Comparison of ENCODE assay signal across 8 cellular contexts in the genomic region with DNA sequence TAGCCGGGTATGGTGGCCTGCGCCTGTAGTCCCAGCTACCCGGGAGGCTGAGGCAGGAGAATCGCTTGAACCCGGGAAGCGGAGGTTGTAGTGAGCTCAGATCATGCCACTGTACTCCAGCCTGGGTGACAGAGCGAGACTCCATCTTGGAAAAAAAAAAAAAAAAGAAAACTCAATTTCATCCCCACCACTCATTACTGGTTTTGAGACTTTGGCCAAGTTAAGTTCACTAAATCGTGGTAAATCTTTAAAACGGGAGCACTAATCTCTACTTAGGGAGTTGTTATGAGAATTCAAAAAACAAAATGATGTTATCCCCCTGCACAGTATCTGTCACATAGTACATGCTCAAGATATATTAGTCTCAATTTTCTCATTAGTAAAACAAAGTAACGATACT. TPM values are rescaled to one million over a fixed set of nuclear protein-coding genes. Genes with fewer than 3 reads are reported as not detected.
DNase-seq lines count a peak whose midpoint lies in the region; ATAC-seq and TF ChIP-seq lines count a peak whose summit lies in the region.
"Not testable (repeated sequence)": the region's sequence is repeated elsewhere in the genome, so short reads cannot be mapped to it uniquely, and the experiment has no call there.

No MANE protein-coding gene starts in this region.

- not testable (repeated sequence) for H2BK15ac ChIP-seq in IMR-90 (ENCODE audit: low read depth, low read length)

- not testable (repeated sequence) for H4K5ac ChIP-seq in IMR-90 (ENCODE audit: low read depth, low read length)

- H3K18ac ChIP-seq in IMR-90 (ENCODE audit: low read depth, low read length) = not testable (repeated sequence)

- not testable (repeated sequence) for ATAC-seq in CD4-positive, alpha-beta T cell (ENCODE audit: poor library complexity); IMR-90 (ENCODE audit: low read depth); T-helper 17 cell; activated naive CD8-positive, alpha-beta T cell treated with anti-CD3 and anti-CD28 coated beads, Interleukin-2, amount 10 ng/mL, durations not matched to agents 7 days and 5 days (ENCODE audit: low read depth)

- TF ChIP-seq EP300 in stomach (IDR thresholded peaks at IDR 0.05) = not testable (repeated sequence)

- not testable (repeated sequence) for TF ChIP-seq CTCF in CD4-positive, alpha-beta T cell (IDR thresholded peaks at IDR 0.05); IMR-90 (conservative IDR thresholded peaks at IDR 0.05; ENCODE audit: low read depth, low read length); nephron progenitor cell (IDR thresholded peaks at IDR 0.05); stomach (IDR thresholded peaks at IDR 0.05)

- intact Hi-C loops in CD4-positive, alpha-beta T cell (cut with DNase I, micrococcal nuclease) = loop anchor here (2.0 to 5.0 kb wide), 3 partner anchors 16 to 198 kb away; a partner anchor contains a TSS
- intact Hi-C loops in IMR-90 (cut with micrococcal nuclease); stomach (cut with DNase I; ENCODE audit: low total_unique reads): not testable (repeated sequence)

- not testable (repeated sequence) for H2AK9ac ChIP-seq in IMR-90 (replicated peaks; ENCODE audit: low read depth, low read length, poor library complexity)

- not testable (repeated sequence) for H3K27ac ChIP-seq in CD4-positive, alpha-beta T cell (ENCODE audit: low read depth, low read length); IMR-90 (ENCODE audit: insufficient read depth, low read length); stomach

- H4K91ac ChIP-seq in IMR-90 (ENCODE audit: insufficient read depth, low read depth, low read length) = not testable (repeated sequence)

- dilution Hi-C loops in IMR-90 (cut with HindIII; ENCODE audit: low sequenced_read_pairs, unreplicated experiment) = not testable (repeated sequence)

- TF ChIP-seq POLR2A in IMR-90 (IDR thresholded peaks at IDR 0.05; ENCODE audit: low read depth, low read length); stomach (IDR thresholded peaks at IDR 0.05): not testable (repeated sequence)

- peak overlapping the region; percentile 77; the same call in 1 of the 2 replicates for H3K4me2 ChIP-seq in IMR-90 (ENCODE audit: low read depth, low read length)

- H2BK20ac ChIP-seq in IMR-90 (ENCODE audit: low read depth, low read length) = not testable (repeated sequence)

- not testable (repeated sequence) for H3K9ac ChIP-seq in IMR-90 (ENCODE audit: low read depth, low read length); endocrine pancreas (ENCODE audit: control insufficient read depth, insufficient read depth, low read length)

- peaks cover 25% of the 10 kb centered on the region for H3K4me1 Mint-ChIP-seq in CD4-positive, alpha-beta T cell (ENCODE audit: low read depth)
- H3K4me1 Mint-ChIP-seq in T-helper 17 cell = peaks cover 17% of the 10 kb centered on the region
- peaks cover 18% of the 10 kb centered on the region for H3K4me1 Mint-ChIP-seq in activated naive CD8-positive, alpha-beta T cell treated with anti-CD3 and anti-CD28 coated beads, Interleukin-2, amount 10 ng/mL, durations not matched to agents 7 days and 5 days
- peaks cover 20% of the 10 kb centered on the region for H3K4me1 Mint-ChIP-seq in nephron progenitor cell

- H3K9me3 ChIP-seq in CD4-positive, alpha-beta T cell (ENCODE audit: control insufficient read depth, low read length); IMR-90 (ENCODE audit: control insufficient read depth, insufficient read depth, low read length); T-helper 17 cell (ENCODE audit: control insufficient read depth, low read length, poor library complexity, severe bottlenecking); endocrine pancreas (ENCODE audit: control insufficient read depth, low read length); iPS-18c (ENCODE audit: control insufficient read depth, insufficient read depth, low read length); stomach: not testable (repeated sequence)

- CTCF ChIA-PET in CD4-positive, alpha-beta T cell (lab: Charles Lee) = interaction anchor here (0.8 kb wide), 1 partner anchor 27 kb away, joined by 4 read pairs; a partner anchor contains a TSS
- CTCF ChIA-PET in IMR-90 (lab: Yijun Ruan, JAX) = not testable (repeated sequence)

- H3K79me1 ChIP-seq in IMR-90 (ENCODE audit: low read depth in 1 of 2, low read length in 2 of 2) = peaks cover 4 to 22% of the 10 kb centered on the region in 2 experiments; a peak in 3 of 4 replicates

- H3K4me3 ChIP-seq in IMR-90 (ENCODE audit: insufficient read depth, low read depth, low read length) = not testable (repeated sequence)
- H3K4me3 ChIP-seq in endocrine pancreas (ENCODE audit: control insufficient read depth, insufficient read depth, low read length) (peak overlapping the region; percentile 98), iPS-18c (ENCODE audit: insufficient read depth, low read depth, low read length) (peak overlapping the region; percentile 85), stomach (peak overlapping the region; percentile 62 to 91 (median 68))

- H2BK120ac ChIP-seq in IMR-90 (ENCODE audit: low read depth, low read length) = not testable (repeated sequence)

- H2BK5ac ChIP-seq in IMR-90 (ENCODE audit: low read depth, low read length, poor library complexity, severe bottlenecking) = not testable (repeated sequence)

- not testable (repeated sequence) for H4K20me1 ChIP-seq in IMR-90 (ENCODE audit: insufficient read depth, low read length)

- H3K23ac ChIP-seq in IMR-90 (ENCODE audit: low read depth, low read length) = not testable (repeated sequence)

- not testable (repeated sequence) for H4K8ac ChIP-seq in IMR-90 (ENCODE audit: low read depth in 2 of 2, low read length in 2 of 2)

- peaks cover 11% of the 10 kb centered on the region for H3K36me3 ChIP-seq in IMR-90 (ENCODE audit: control insufficient read depth, insufficient read depth, low read length)
- H3K36me3 ChIP-seq in endocrine pancreas (ENCODE audit: control insufficient read depth, insufficient read depth, low read length) = not testable (repeated sequence)
- peaks cover 30 to 39% (median 33%) of the 10 kb centered on the region in 4 donors for H3K36me3 ChIP-seq in stomach

- H3K56ac ChIP-seq in IMR-90 (ENCODE audit: extremely low read depth, insufficient read depth, low read length) = not testable (repeated sequence)

- H3K36me3 Mint-ChIP-seq in CD4-positive, alpha-beta T cell (ENCODE audit: low read depth) = peaks cover 46% of the 10 kb centered on the region
- not testable (repeated sequence) for H3K36me3 Mint-ChIP-seq in T-helper 17 cell (ENCODE audit: low read depth)
- H3K36me3 Mint-ChIP-seq in activated naive CD8-positive, alpha-beta T cell treated with anti-CD3 and anti-CD28 coated beads, Interleukin-2, amount 10 ng/mL, durations not matched to agents 7 days and 5 days = peaks cover 11% of the 10 kb centered on the region
- peaks cover 27% of the 10 kb centered on the region for H3K36me3 Mint-ChIP-seq in nephron progenitor cell (ENCODE audit: low read depth)

- POLR2A ChIA-PET in CD4-positive, alpha-beta T cell (lab: Charles Lee) = interaction anchor here (7.3 kb wide), 1 partner anchor 28 kb away, joined by 66 read pairs; a partner anchor contains a TSS
- POLR2A ChIA-PET in IMR-90 (lab: Charles Lee; ENCODE audit: unreplicated experiment) = not testable (repeated sequence)
- POLR2A ChIA-PET in activated naive CD8-positive, alpha-beta T cell treated with anti-CD3 and anti-CD28 coated beads, Interleukin-2, amount 10 ng/mL, durations not matched to agents 7 days and 5 days (lab: Charles Lee) = interaction anchor here (0.6 to 6.9 kb wide), 3 partner anchors 10 to 27 kb away, joined by 3 to 51 read pairs (median 5); a partner anchor contains a TSS

- not testable (repeated sequence) for H3K9me1 ChIP-seq in IMR-90 (ENCODE audit: insufficient read depth, low read length)

- peak overlapping the region; percentile 96 for H3K27ac Mint-ChIP-seq in CD4-positive, alpha-beta T cell
- peak overlapping the region; percentile 95 for H3K27ac Mint-ChIP-seq in T-helper 17 cell
- peak overlapping the region; percentile 91 for H3K27ac Mint-ChIP-seq in activated naive CD8-positive, alpha-beta T cell treated with anti-CD3 and anti-CD28 coated beads, Interleukin-2, amount 10 ng/mL, durations not matched to agents 7 days and 5 days
- not testable (repeated sequence) for H3K27ac Mint-ChIP-seq in nephron progenitor cell

- in situ Hi-C loops in IMR-90 (cut with MboI; ENCODE audit: low sequenced_read_pairs) = not testable (repeated sequence)

- peak overlapping the region; percentile 97 for H3K4me3 Mint-ChIP-seq in CD4-positive, alpha-beta T cell
- H3K4me3 Mint-ChIP-seq in T-helper 17 cell (peak overlapping the region; percentile 96), nephron progenitor cell (peak overlapping the region; percentile 99)
- peak overlapping the region; percentile 98 for H3K4me3 Mint-ChIP-seq in activated naive CD8-positive, alpha-beta T cell treated with anti-CD3 and anti-CD28 coated beads, Interleukin-2, amount 10 ng/mL, durations not matched to agents 7 days and 5 days

- not testable (repeated sequence) for BruUV-seq in IMR-90 (replicated peaks; lab: Mats Ljungman, UMichigan)

- WGBS in IMR-90 (ENCODE audit: extremely low coverage in 2 of 2, insufficient read length in 1 of 2), 2 experiments = no CpG with 5 or more reads among the region's 10 CpGs
- 66 to 79% (median 75%) methylated on average over 10 of the region's 10 CpGs for WGBS in stomach, 5 donors

- DNase-seq in CD4-positive, alpha-beta T cell; IMR-90; T-helper 17 cell; activated naive CD8-positive, alpha-beta T cell treated with anti-CD3 and anti-CD28 coated beads, Interleukin-2, amount 10 ng/mL, durations not matched to agents 7 days and 5 days; nephron progenitor cell; stomach: not testable (repeated sequence)

- H3K27me3 Mint-ChIP-seq in CD4-positive, alpha-beta T cell; T-helper 17 cell; activated naive CD8-positive, alpha-beta T cell treated with anti-CD3 and anti-CD28 coated beads, Interleukin-2, amount 10 ng/mL, durations not matched to agents 7 days and 5 days; nephron progenitor cell (ENCODE audit: low read depth, poor library complexity): not testable (repeated sequence)

- not testable (repeated sequence) for H3K4ac ChIP-seq in IMR-90 (ENCODE audit: low read depth, low read length)

- H3K9me3 Mint-ChIP-seq in CD4-positive, alpha-beta T cell; activated naive CD8-positive, alpha-beta T cell treated with anti-CD3 and anti-CD28 coated beads, Interleukin-2, amount 10 ng/mL, durations not matched to agents 7 days and 5 days; nephron progenitor cell: not testable (repeated sequence)

- not testable (repeated sequence) for TF ChIP-seq RAD21 in IMR-90 (IDR thresholded peaks at IDR 0.05; ENCODE audit: low read length)

- not testable (repeated sequence) for H3K27me3 ChIP-seq in CD4-positive, alpha-beta T cell (ENCODE audit: control insufficient read depth, insufficient read depth, low read length); IMR-90 (ENCODE audit: control insufficient read depth, insufficient read depth, low read length); endocrine pancreas (ENCODE audit: control insufficient read depth, insufficient read depth, low read length); stomach

- not testable (repeated sequence) for H2AK5ac ChIP-seq in IMR-90 (ENCODE audit: low read depth, low read length)

- H3K14ac ChIP-seq in IMR-90 (replicated peaks; ENCODE audit: low read depth, low read length) = not testable (repeated sequence)

- H3K4me1 ChIP-seq in IMR-90 (ENCODE audit: control insufficient read depth, insufficient read depth, low read length); endocrine pancreas (ENCODE audit: control insufficient read depth, insufficient read depth, low read length): not testable (repeated sequence)
- peaks cover 0 to 27% (median 20%) of the 10 kb centered on the region in 4 donors for H3K4me1 ChIP-seq in stomach

- H2AFZ ChIP-seq in IMR-90 (replicated peaks; ENCODE audit: low read length, poor library complexity) = not testable (repeated sequence)

RNA-seq across cellular contexts. Expression of a gene that starts 1.1 kb away (rescaled TPM):
- 10 to 100 TPM; 14.2 to 14.5 TPM for total RNA-seq in CD4-positive, alpha-beta T cell
- total RNA-seq in IMR-90 (2012; rRNA removed) (35.0 and 40.5 TPM in 2 replicates), T-helper 17 cell (10 to 100 TPM; 13.7 to 16.3 TPM), stomach (10 to 100 TPM in 4 of 5 donors, 1 to 10 TPM in 1; 1.2 to 51.9 (median 39.0) TPM)
- polyA plus RNA-seq in IMR-90 (2012; rRNA removed) (7.7 and 14.2 TPM in 2 replicates), stomach (1 to 10 TPM; 5.2 to 9.0 (median 6.3) TPM)
- polyA plus RNA-seq in IMR-90 (2012; cell fraction: cytosol; rRNA removed) = 2.7 and 4.1 TPM in 2 replicates
- polyA plus RNA-seq in IMR-90 (2012; cell fraction: nucleus; rRNA removed; ENCODE audit: low replicate concordance) = 3.4 and 16.8 TPM in 2 replicates
- total RNA-seq in activated naive CD8-positive, alpha-beta T cell treated with anti-CD3 and anti-CD28 coated beads, Interleukin-2, amount 10 ng/mL, durations not matched to agents 7 days and 5 days = 10 to 100 TPM; 61.2 to 67.6 TPM

RNA-seq across cellular contexts. Expression of a gene that starts 4.3 kb away (rescaled TPM):
- 10 to 100 TPM; 14.4 to 15.7 TPM for total RNA-seq in CD4-positive, alpha-beta T cell
- total RNA-seq in IMR-90 (2012; rRNA removed) (109 and 159 TPM in 2 replicates), T-helper 17 cell (10 to 100 TPM; 32.4 to 32.9 TPM), stomach (100 to 1,000 TPM in 1 of 5 donors, 10 to 100 TPM in 3, 1 to 10 TPM in 1; 2.6 to 109 (median 78.6) TPM)
- polyA plus RNA-seq in IMR-90 (2012; rRNA removed) (100 and 101 TPM in 2 replicates), stomach (10 to 100 TPM; 35.6 to 44.5 (median 42.0) TPM)
- 34.7 and 84.2 TPM in 2 replicates for polyA plus RNA-seq in IMR-90 (2012; cell fraction: cytosol; rRNA removed)
- 19.8 and 52.8 TPM in 2 replicates for polyA plus RNA-seq in IMR-90 (2012; cell fraction: nucleus; rRNA removed; ENCODE audit: low replicate concordance)
- total RNA-seq in activated naive CD8-positive, alpha-beta T cell treated with anti-CD3 and anti-CD28 coated beads, Interleukin-2, amount 10 ng/mL, durations not matched to agents 7 days and 5 days = 10 to 100 TPM; 76.9 to 80.0 TPM

RNA-seq across cellular contexts. Expression of a gene that starts 27.4 kb away (rescaled TPM):
- total RNA-seq in CD4-positive, alpha-beta T cell = 10 to 100 TPM; 36.1 to 39.6 TPM
- total RNA-seq in IMR-90 (2012; rRNA removed) = 18.3 and 20.1 TPM in 2 replicates
- polyA plus RNA-seq in IMR-90 (2012; rRNA removed) = 7.9 and 8.8 TPM in 2 replicates
- polyA plus RNA-seq in IMR-90 (2012; cell fraction: cytosol; rRNA removed) = 1.7 and 3.7 TPM in 2 replicates
- polyA plus RNA-seq in IMR-90 (2012; cell fraction: nucleus; rRNA removed; ENCODE audit: low replicate concordance) = 2.3 and 12.0 TPM in 2 replicates
- total RNA-seq in T-helper 17 cell = 10 to 100 TPM; 35.4 to 43.6 TPM
- 10 to 100 TPM; 37.7 to 38.5 TPM for total RNA-seq in activated naive CD8-positive, alpha-beta T cell treated with anti-CD3 and anti-CD28 coated beads, Interleukin-2, amount 10 ng/mL, durations not matched to agents 7 days and 5 days
- 100 to 1,000 TPM in 1 of 5 donors, 10 to 100 TPM in 4; 10.7 to 109 (median 28.4) TPM for total RNA-seq in stomach
- polyA plus RNA-seq in stomach = 1 to 10 TPM; 3.8 to 5.0 (median 4.1) TPM
